15 cellular contexts compared by ENCODE assay signal in the genomic region with DNA sequence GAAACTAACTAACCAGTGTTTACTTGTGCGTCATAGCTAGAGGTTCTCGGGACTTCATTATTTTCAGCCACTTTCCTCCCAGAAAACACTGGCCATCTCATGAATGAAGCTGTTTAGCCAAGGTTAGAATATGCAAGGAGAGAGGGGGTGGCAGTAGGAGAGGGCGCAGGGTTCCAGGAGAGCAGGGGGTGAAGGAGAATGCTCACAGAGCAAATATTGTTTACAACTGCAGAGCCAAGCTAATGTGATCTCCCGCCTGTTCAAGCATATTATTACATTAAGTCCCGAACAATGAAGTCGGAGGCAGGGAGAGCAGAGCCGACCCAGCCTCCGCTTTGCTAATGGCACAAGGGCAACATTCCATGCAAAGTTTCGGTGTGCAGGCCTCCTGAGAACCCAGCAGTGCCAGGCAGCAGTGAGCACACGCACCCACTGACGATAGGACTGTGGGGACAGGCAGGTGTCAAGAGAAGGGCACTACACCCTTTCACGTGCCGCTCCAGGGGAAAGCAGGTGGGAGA.
DNase-seq lines count a peak whose midpoint lies in the region; ATAC-seq and TF ChIP-seq lines count a peak whose summit lies in the region.
"Had no signal": no experiment of that assay in that cellular context is flagged by ENCODE, and none has a peak within 500 bp of the region (broad histone marks: within the 10 kb centered on the region; RNA-seq: fewer than 3 reads in every experiment).

No MANE protein-coding gene starts in this region.

- ATAC-seq in naive B cell (ENCODE audit: low read depth in 2 of 2), result no peak

- peak overlapping the region in 1 of 2 donors; percentile 49 for H3K4me3 ChIP-seq in stomach smooth muscle (ENCODE audit: low read length in 2 of 2)
- no peak overlapping the region for H3K4me3 ChIP-seq in colonic mucosa
- H3K4me3 ChIP-seq: skin epidermis had no signal

- no peaks in the 10 kb centered on the region for H3K9me3 Mint-ChIP-seq in naive B cell
- no peaks in the 10 kb centered on the region for H3K9me3 Mint-ChIP-seq in osteocyte (ENCODE audit: unreplicated experiment)
- H3K9me3 Mint-ChIP-seq: central memory CD8-positive, alpha-beta T cell had no signal

- H3K4me1 ChIP-seq in stomach smooth muscle (ENCODE audit: control insufficient read depth, insufficient read depth, low read length) (peaks cover 69% of the 10 kb centered on the region), colonic mucosa (peaks cover 6% of the 10 kb centered on the region)

- H3K9ac ChIP-seq in stomach smooth muscle (ENCODE audit: low read length in 2 of 2), result no peak overlapping the region
- H3K9ac ChIP-seq in colonic mucosa (ENCODE audit: low read depth in 2 of 2, low read length in 2 of 2), result no peak overlapping the region

- peaks cover 90 to 98% (median 95%) of the 10 kb centered on the region in 3 donors for H3K4me1 Mint-ChIP-seq in naive B cell
- peaks cover 35% of the 10 kb centered on the region for H3K4me1 Mint-ChIP-seq in osteocyte (ENCODE audit: unreplicated experiment)

- H3K4me3 Mint-ChIP-seq in naive B cell (peak overlapping the region in 4 of 8 donors; percentile 1 to 38 (median 18)), osteocyte (ENCODE audit: unreplicated experiment) (no peak overlapping the region)
- H3K4me3 Mint-ChIP-seq: central memory CD8-positive, alpha-beta T cell had no signal

- no peaks in the 10 kb centered on the region for H3K27me3 ChIP-seq in stomach smooth muscle (ENCODE audit: control insufficient read depth in 1 of 2, insufficient read depth in 2 of 2, low read length in 2 of 2)
- H3K27me3 ChIP-seq in colonic mucosa, result no peaks in the 10 kb centered on the region

- TF ChIP-seq CTCF in osteocyte (IDR thresholded peaks at IDR 0.05) (no peak), colonic mucosa (IDR thresholded peaks at IDR 0.05) (no peak)

- no peaks in the 10 kb centered on the region for H3K27me3 Mint-ChIP-seq in naive B cell
- no peaks in the 10 kb centered on the region for H3K27me3 Mint-ChIP-seq in osteocyte (ENCODE audit: unreplicated experiment)
- H3K27me3 Mint-ChIP-seq: central memory CD8-positive, alpha-beta T cell had no signal

- intact Hi-C loops in colonic mucosa (cut with DNase I), result no loop called here

- H3K36me3 ChIP-seq in stomach smooth muscle (ENCODE audit: control insufficient read depth in 2 of 2, insufficient read depth in 2 of 2, low read length in 2 of 2) (no peaks in the 10 kb centered on the region), colonic mucosa (no peaks in the 10 kb centered on the region)

- H3K9me3 ChIP-seq in stomach smooth muscle (ENCODE audit: control insufficient read depth in 2 of 2, low read length in 2 of 2) (no peaks in the 10 kb centered on the region), colonic mucosa (no peaks in the 10 kb centered on the region)

- DNase-seq in NCI-H2107 treated with DMSO at 0.1 percent for 48 hours (lab: John Stamatoyannopoulos, UW; ENCODE audit: unreplicated experiment), result peak; percentile 18
- DNase-seq in NCI-H2107 (lab: John Stamatoyannopoulos, UW), result no peak
- DNase-seq in caudate nucleus (lab: John Stamatoyannopoulos, UW), result no peak
- no peak for DNase-seq in naive B cell
- DNase-seq in osteocyte (ENCODE audit: extremely low spot score, unreplicated experiment), result no peak
- DNase-seq in colonic mucosa, result no peak
- DNase-seq in NOMO-1 treated with DMSO at 0.1 percent for 48 hours (lab: John Stamatoyannopoulos, UW; ENCODE audit: unreplicated experiment), result no peak
- DNase-seq: activated CD8-positive, alpha-beta memory T cell treated with anti-CD3 and anti-CD28 coated beads for 24 hours; COR-L47; erythroblast; MV-4-11; trophoblast cell had no signal

- H3K36me3 Mint-ChIP-seq in naive B cell (no peaks in the 10 kb centered on the region), osteocyte (ENCODE audit: unreplicated experiment) (peaks cover 8% of the 10 kb centered on the region)

- H3K27ac ChIP-seq in caudate nucleus (ENCODE audit: low read depth, low read length) (peak overlapping the region; percentile 24), stomach smooth muscle (ENCODE audit: low read length) (peak overlapping the region; percentile 76), colonic mucosa (no peak overlapping the region)
- H3K27ac ChIP-seq: skin epidermis had no signal

- peak overlapping the region in 5 of 6 donors; percentile 62 to 87 (median 80) for H3K27ac Mint-ChIP-seq in naive B cell
- no peak overlapping the region for H3K27ac Mint-ChIP-seq in osteocyte (ENCODE audit: unreplicated experiment)
